25 cellular contexts compared by ENCODE assay signal in genomic region chr1:171865106-171865505, GRCh38.
"Had no signal": no experiment of that assay in that cellular context is flagged by ENCODE, and none has a peak within 500 bp of the region (broad histone marks: within the 10 kb centered on the region; RNA-seq: fewer than 3 reads in every experiment).

No MANE protein-coding gene starts in this region.

- H3K27me3 ChIP-seq: stomach, suprapubic skin, testis, thyroid gland, tibial artery, tibial nerve, transverse colon, upper lobe of left lung, upper lobe of right lung, uterus, vagina had no signal

- FAIRE-seq: urothelium cell line had no signal

- H3K4me3 ChIP-seq: stomach, suprapubic skin, testis, thoracic aorta, thyroid gland, tibial artery, tibial nerve, transverse colon, upper lobe of left lung, upper lobe of right lung, uterus, vagina had no signal

- H3K36me3 ChIP-seq: stomach, suprapubic skin, thoracic aorta, thyroid gland, tibial artery, tibial nerve, transverse colon, upper lobe of left lung, upper lobe of right lung, uterus, vagina had no signal

- DNase-seq: stimulated activated CD4-positive, alpha-beta T cell treated with anti-CD3 and anti-CD28 coated beads, Interleukin-2, amount 100 ng/mL, for 48 hours; stimulated activated CD4-positive, alpha-beta T cell treated with anti-CD3 and anti-CD28 coated beads, Interleukin-4, amount 100 ng/mL, for 1 hour; stimulated activated CD4-positive, alpha-beta T cell treated with anti-CD3 and anti-CD28 coated beads, Interleukin-4, amount 100 ng/mL, for 24 hours; stimulated activated CD4-positive, alpha-beta T cell treated with anti-CD3 and anti-CD28 coated beads, Interleukin-4, amount 100 ng/mL, for 4 hours; stimulated activated CD8-positive, alpha-beta memory T cell treated with anti-CD3 and anti-CD28 coated beads, Interleukin-4, amount 100 ng/mL, for 48 hours; stimulated activated naive B cell treated with anti-CD40 and anti-IgM and Interleukin-4, amounts not matched to agents 10 μg/mL and 1 μg/mL and 100 μg/mL, for 72 hours; stimulated activated naive CD4-positive, alpha-beta T cell; stimulated activated naive CD4-positive, alpha-beta T cell treated with Interleukin-2 at 50 U/mL for 16 hours; stimulated activated naive CD8-positive, alpha-beta T cell treated with anti-CD3 and anti-CD28 coated beads, Interleukin-15, amount 100 ng/mL, for 72 hours; stimulated activated naive CD8-positive, alpha-beta T cell treated with anti-CD3 and anti-CD28 coated beads, Interleukin-15, Interleukin-2, amounts not matched to agents 100 U/mL and 50 U/mL, for 24 hours; stomach; substantia nigra; testis; thyroid gland; tibial artery; transverse colon; trophoblast cell; upper lobe of left lung; upper lobe of right lung; uterus had no signal
